In genomic region chr11:2817431-2817830, GRCh38 we compare ENCODE assay signal across 26 cellular contexts.
"Had no signal": no experiment of that assay in that cellular context is flagged by ENCODE, and none has a peak within 500 bp of the region (broad histone marks: within the 10 kb centered on the region; RNA-seq: fewer than 3 reads in every experiment).

No MANE protein-coding gene starts in this region.

- H3K27ac Mint-ChIP-seq: activated CD4-positive, alpha-beta T cell treated with anti-CD3 and anti-CD28 coated beads, Interleukin-2, amount 10 ng/mL, durations not matched to agents 7 days and 5 days; activated CD8-positive, alpha-beta memory T cell treated with anti-CD3 and anti-CD28 coated beads, Interleukin-2, amount 10 ng/mL, durations not matched to agents 7 days and 5 days; activated CD8-positive, alpha-beta T cell treated with anti-CD3 and anti-CD28 coated beads for 36 hours; activated naive CD8-positive, alpha-beta T cell treated with anti-CD3 and anti-CD28 coated beads, Interleukin-2, amount 50 U/mL, for 24 hours; activated T-helper 1 cell treated with anti-CD3 and anti-CD28 coated beads, Interleukin-12 subunit alpha, Interleukin-12 subunit beta, Interleukin-2, Interleukin-4 antibody, amounts not matched to agents 30 ng/mL and 10 ng/mL and 1 ng/mL, durations not matched to agents 14 hours and 24 hours and 36 hours; brain; mesothelial cell of epicardium; naive thymus-derived CD8-positive, alpha-beta T cell; progenitor cell of endocrine pancreas; stimulated activated effector memory CD8-positive, alpha-beta T cell treated with anti-CD3 and anti-CD28 coated beads, Interleukin-12 subunit alpha, Interleukin-12 subunit beta, amount 100 ng/mL, for 72 hours; T-cell; T-helper 2 cell treated with Interferon-gamma antibody and Interleukin-4, amounts not matched to agents 5 μg/mL and 100 μg/mL, for 36 hours had no signal

- ATAC-seq: activated CD4-positive, CD25-positive, alpha-beta regulatory T cell treated with anti-CD3 and anti-CD28 coated beads, Interleukin-2, amount 50 U/mL, for 24 hours; activated CD8-positive, alpha-beta memory T cell treated with anti-CD3 and anti-CD28 coated beads, Interleukin-2, amount 10 ng/mL, durations not matched to agents 7 days and 5 days; activated CD8-positive, alpha-beta T cell treated with anti-CD3 and anti-CD28 coated beads for 36 hours; activated naive CD8-positive, alpha-beta T cell treated with anti-CD3 and anti-CD28 coated beads, Interleukin-2, amount 50 U/mL, for 24 hours; foreskin keratinocyte; lower lobe of right lung; naive thymus-derived CD8-positive, alpha-beta T cell; stimulated activated effector memory CD8-positive, alpha-beta T cell treated with anti-CD3 and anti-CD28 coated beads, Interleukin-12 subunit alpha, Interleukin-12 subunit beta, amount 100 ng/mL, for 72 hours; T-cell had no signal

- H3K27ac ChIP-seq: foreskin keratinocyte, lower lobe of right lung, SJCRH30, stomach, VCaP had no signal

- H3K27me3 ChIP-seq: SJCRH30, stomach, transverse colon had no signal

- H3K27me3 Mint-ChIP-seq: activated CD4-positive, alpha-beta T cell treated with anti-CD3 and anti-CD28 coated beads, Interleukin-2, amount 10 ng/mL, durations not matched to agents 7 days and 5 days; activated CD8-positive, alpha-beta memory T cell treated with anti-CD3 and anti-CD28 coated beads, Interleukin-2, amount 10 ng/mL, durations not matched to agents 7 days and 5 days; activated CD8-positive, alpha-beta T cell treated with anti-CD3 and anti-CD28 coated beads for 36 hours; activated naive CD8-positive, alpha-beta T cell treated with anti-CD3 and anti-CD28 coated beads, Interleukin-2, amount 50 U/mL, for 24 hours; T-cell had no signal

- DNase-seq: activated CD4-positive, alpha-beta T cell treated with anti-CD3 and anti-CD28 coated beads, Interleukin-2, amount 10 ng/mL, durations not matched to agents 7 days and 5 days; activated CD8-positive, alpha-beta memory T cell treated with anti-CD3 and anti-CD28 coated beads, Interleukin-2, amount 10 ng/mL, durations not matched to agents 7 days and 5 days; activated CD8-positive, alpha-beta T cell treated with anti-CD3 and anti-CD28 coated beads for 36 hours; activated gamma-delta T cell; activated naive CD4-positive, alpha-beta T cell treated with anti-CD3 and anti-CD28 coated beads, Interleukin-2, amount 50 U/mL, for 16 hours; activated naive CD8-positive, alpha-beta T cell treated with anti-CD3 and anti-CD28 coated beads, Interleukin-2, amount 50 U/mL, for 24 hours; anterior cingulate cortex; caudate nucleus; effector memory CD4-positive, alpha-beta T cell; foreskin keratinocyte; hypothalamus; SJCRH30; stimulated activated CD4-positive, alpha-beta T cell treated with anti-CD3 and anti-CD28 coated beads, Interleukin-2, amount 100 ng/mL, for 24 hours; stomach; T-cell had no signal

- H3K4me1 ChIP-seq: foreskin keratinocyte had no signal

- H3K36me3 Mint-ChIP-seq: activated CD8-positive, alpha-beta memory T cell treated with anti-CD3 and anti-CD28 coated beads, Interleukin-2, amount 10 ng/mL, durations not matched to agents 7 days and 5 days; stimulated activated effector memory CD8-positive, alpha-beta T cell treated with anti-CD3 and anti-CD28 coated beads, Interleukin-12 subunit alpha, Interleukin-12 subunit beta, amount 100 ng/mL, for 72 hours had no signal

- H3K36me3 ChIP-seq: lower lobe of right lung, SJCRH30, stomach, transverse colon had no signal

- H3K4me3 Mint-ChIP-seq: activated CD4-positive, alpha-beta T cell treated with anti-CD3 and anti-CD28 coated beads, Interleukin-2, amount 10 ng/mL, durations not matched to agents 7 days and 5 days; activated CD8-positive, alpha-beta memory T cell treated with anti-CD3 and anti-CD28 coated beads, Interleukin-2, amount 10 ng/mL, durations not matched to agents 7 days and 5 days; activated CD8-positive, alpha-beta T cell treated with anti-CD3 and anti-CD28 coated beads for 36 hours; activated naive CD8-positive, alpha-beta T cell treated with anti-CD3 and anti-CD28 coated beads, Interleukin-2, amount 50 U/mL, for 24 hours; activated T-helper 1 cell treated with anti-CD3 and anti-CD28 coated beads, Interleukin-12 subunit alpha, Interleukin-12 subunit beta, Interleukin-2, Interleukin-4 antibody, amounts not matched to agents 30 ng/mL and 10 ng/mL and 1 ng/mL, durations not matched to agents 14 hours and 24 hours and 36 hours; brain; mesothelial cell of epicardium; naive thymus-derived CD8-positive, alpha-beta T cell; stimulated activated effector memory CD8-positive, alpha-beta T cell treated with anti-CD3 and anti-CD28 coated beads, Interleukin-12 subunit alpha, Interleukin-12 subunit beta, amount 100 ng/mL, for 72 hours; T-cell; T-helper 2 cell treated with Interferon-gamma antibody and Interleukin-4, amounts not matched to agents 5 μg/mL and 100 μg/mL, for 36 hours had no signal

- H3K4me3 ChIP-seq: lower lobe of right lung, SJCRH30, stomach, transverse colon had no signal
